ENCODE assay signal across 1 cellular context in genomic region chr11:129999407-129999806, GRCh38.
TF ChIP-seq lines count a peak whose summit lies in the region.

No MANE protein-coding gene starts in this region.

TF ChIP-seq in HepG2, 621 proteins besides CTCF, POLR2A, EP300 and RAD21 (continued from another document and continues in another):
- TF ChIP-seq, protein P1, sequence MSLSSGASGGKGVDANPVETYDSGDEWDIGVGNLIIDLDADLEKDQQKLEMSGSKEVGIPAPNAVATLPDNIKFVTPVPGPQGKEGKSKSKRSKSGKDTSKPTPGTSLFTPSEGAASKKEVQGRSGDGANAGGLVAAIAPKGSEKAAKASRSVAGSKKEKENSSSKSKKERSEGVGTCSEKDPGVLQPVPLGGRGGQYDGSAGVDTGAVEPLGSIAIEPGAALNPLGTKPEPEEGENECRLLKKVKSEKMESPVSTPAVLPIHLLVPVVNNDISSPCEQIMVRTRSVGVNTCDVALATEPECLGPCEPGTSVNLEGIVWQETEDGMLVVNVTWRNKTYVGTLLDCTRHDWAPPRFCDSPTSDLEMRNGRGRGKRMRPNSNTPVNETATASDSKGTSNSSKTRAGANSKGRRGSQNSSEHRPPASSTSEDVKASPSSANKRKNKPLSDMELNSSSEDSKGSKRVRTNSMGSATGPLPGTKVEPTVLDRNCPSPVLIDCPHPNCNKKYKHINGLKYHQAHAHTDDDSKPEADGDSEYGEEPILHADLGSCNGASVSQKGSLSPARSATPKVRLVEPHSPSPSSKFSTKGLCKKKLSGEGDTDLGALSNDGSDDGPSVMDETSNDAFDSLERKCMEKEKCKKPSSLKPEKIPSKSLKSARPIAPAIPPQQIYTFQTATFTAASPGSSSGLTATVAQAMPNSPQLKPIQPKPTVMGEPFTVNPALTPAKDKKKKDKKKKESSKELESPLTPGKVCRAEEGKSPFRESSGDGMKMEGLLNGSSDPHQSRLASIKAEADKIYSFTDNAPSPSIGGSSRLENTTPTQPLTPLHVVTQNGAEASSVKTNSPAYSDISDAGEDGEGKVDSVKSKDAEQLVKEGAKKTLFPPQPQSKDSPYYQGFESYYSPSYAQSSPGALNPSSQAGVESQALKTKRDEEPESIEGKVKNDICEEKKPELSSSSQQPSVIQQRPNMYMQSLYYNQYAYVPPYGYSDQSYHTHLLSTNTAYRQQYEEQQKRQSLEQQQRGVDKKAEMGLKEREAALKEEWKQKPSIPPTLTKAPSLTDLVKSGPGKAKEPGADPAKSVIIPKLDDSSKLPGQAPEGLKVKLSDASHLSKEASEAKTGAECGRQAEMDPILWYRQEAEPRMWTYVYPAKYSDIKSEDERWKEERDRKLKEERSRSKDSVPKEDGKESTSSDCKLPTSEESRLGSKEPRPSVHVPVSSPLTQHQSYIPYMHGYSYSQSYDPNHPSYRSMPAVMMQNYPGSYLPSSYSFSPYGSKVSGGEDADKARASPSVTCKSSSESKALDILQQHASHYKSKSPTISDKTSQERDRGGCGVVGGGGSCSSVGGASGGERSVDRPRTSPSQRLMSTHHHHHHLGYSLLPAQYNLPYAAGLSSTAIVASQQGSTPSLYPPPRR (CRISPR knock-in tag; IDR thresholded peaks at IDR 0.05; ENCODE audit: borderline replicate concordance): peak; percentile 76
- TF ChIP-seq KDM5A (IDR thresholded peaks at IDR 0.05; ENCODE audit: borderline replicate concordance, low read length) (no peak), ZNF569 (CRISPR knock-in tag; IDR thresholded peaks at IDR 0.05; ENCODE audit: borderline replicate concordance) (no peak), ZNF772 (CRISPR knock-in tag; IDR thresholded peaks at IDR 0.05) (0 out of 2 replicates have a peak, but pooled peaks have one; percentile 17), GABPA (IDR thresholded peaks at IDR 0.05; ENCODE audit: low read depth, low read length) (no peak), GABPA (CRISPR knock-in tag; IDR thresholded peaks at IDR 0.05; ENCODE audit: low read depth) (peak; percentile 43; the same call in 1 of the 2 replicates), JUND (CRISPR knock-in tag; IDR thresholded peaks at IDR 0.05) (no peak), YEATS4 (CRISPR knock-in tag; IDR thresholded peaks at IDR 0.05; ENCODE audit: borderline replicate concordance) (no peak; the same call in 1 of the 2 replicates), KLF6 (CRISPR knock-in tag; IDR thresholded peaks at IDR 0.05) (no peak; the same call in 1 of the 2 replicates), CREB3 (CRISPR knock-in tag; IDR thresholded peaks at IDR 0.05) (no peak), SUZ12 (IDR thresholded peaks at IDR 0.05; ENCODE audit: low read depth, low read length) (no peak), ZNF44 (CRISPR knock-in tag; IDR thresholded peaks at IDR 0.05) (no peak), JUN (CRISPR knock-in tag; IDR thresholded peaks at IDR 0.05) (no peak), KIAA2018 (CRISPR knock-in tag; IDR thresholded peaks at IDR 0.05; ENCODE audit: borderline replicate concordance) (no peak), ZNF331 (CRISPR knock-in tag; IDR thresholded peaks at IDR 0.05) (peak; percentile 56; the same call in 1 of the 2 replicates), ZNF549 (CRISPR knock-in tag; IDR thresholded peaks at IDR 0.05) (no peak), ZFP36L2 (CRISPR knock-in tag; IDR thresholded peaks at IDR 0.05) (no peak), ATM (IDR thresholded peaks at IDR 0.05; ENCODE audit: borderline replicate concordance) (no peak), GABPB1 (CRISPR knock-in tag; IDR thresholded peaks at IDR 0.05) (no peak), KLF15 (CRISPR knock-in tag; IDR thresholded peaks at IDR 0.05; ENCODE audit: borderline replicate concordance) (no peak), NFIB (CRISPR knock-in tag; IDR thresholded peaks at IDR 0.05; ENCODE audit: borderline replicate concordance) (no peak), KMT2B (CRISPR knock-in tag; IDR thresholded peaks at IDR 0.05) (peak; percentile 33; the same call in 1 of the 2 replicates), ZSCAN25 (CRISPR knock-in tag; IDR thresholded peaks at IDR 0.05) (no peak), PTBP1 (IDR thresholded peaks at IDR 0.05; ENCODE audit: low read depth, low read length, poor library complexity, severe bottlenecking) (no peak), TCF7 (IDR thresholded peaks at IDR 0.05; ENCODE audit: low read depth) (no peak), GZF1 (CRISPR knock-in tag; IDR thresholded peaks at IDR 0.05) (no peak), ZNF414 (CRISPR knock-in tag; IDR thresholded peaks at IDR 0.05) (no peak), EEA1 (CRISPR knock-in tag; IDR thresholded peaks at IDR 0.05; ENCODE audit: borderline replicate concordance) (no peak)
- TF ChIP-seq, protein P2, sequence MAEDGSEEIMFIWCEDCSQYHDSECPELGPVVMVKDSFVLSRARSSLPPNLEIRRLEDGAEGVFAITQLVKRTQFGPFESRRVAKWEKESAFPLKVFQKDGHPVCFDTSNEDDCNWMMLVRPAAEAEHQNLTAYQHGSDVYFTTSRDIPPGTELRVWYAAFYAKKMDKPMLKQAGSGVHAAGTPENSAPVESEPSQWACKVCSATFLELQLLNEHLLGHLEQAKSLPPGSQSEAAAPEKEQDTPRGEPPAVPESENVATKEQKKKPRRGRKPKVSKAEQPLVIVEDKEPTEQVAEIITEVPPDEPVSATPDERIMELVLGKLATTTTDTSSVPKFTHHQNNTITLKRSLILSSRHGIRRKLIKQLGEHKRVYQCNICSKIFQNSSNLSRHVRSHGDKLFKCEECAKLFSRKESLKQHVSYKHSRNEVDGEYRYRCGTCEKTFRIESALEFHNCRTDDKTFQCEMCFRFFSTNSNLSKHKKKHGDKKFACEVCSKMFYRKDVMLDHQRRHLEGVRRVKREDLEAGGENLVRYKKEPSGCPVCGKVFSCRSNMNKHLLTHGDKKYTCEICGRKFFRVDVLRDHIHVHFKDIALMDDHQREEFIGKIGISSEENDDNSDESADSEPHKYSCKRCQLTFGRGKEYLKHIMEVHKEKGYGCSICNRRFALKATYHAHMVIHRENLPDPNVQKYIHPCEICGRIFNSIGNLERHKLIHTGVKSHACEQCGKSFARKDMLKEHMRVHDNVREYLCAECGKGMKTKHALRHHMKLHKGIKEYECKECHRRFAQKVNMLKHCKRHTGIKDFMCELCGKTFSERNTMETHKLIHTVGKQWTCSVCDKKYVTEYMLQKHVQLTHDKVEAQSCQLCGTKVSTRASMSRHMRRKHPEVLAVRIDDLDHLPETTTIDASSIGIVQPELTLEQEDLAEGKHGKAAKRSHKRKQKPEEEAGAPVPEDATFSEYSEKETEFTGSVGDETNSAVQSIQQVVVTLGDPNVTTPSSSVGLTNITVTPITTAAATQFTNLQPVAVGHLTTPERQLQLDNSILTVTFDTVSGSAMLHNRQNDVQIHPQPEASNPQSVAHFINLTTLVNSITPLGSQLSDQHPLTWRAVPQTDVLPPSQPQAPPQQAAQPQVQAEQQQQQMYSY (CRISPR knock-in tag; IDR thresholded peaks at IDR 0.05): no peak
- TF ChIP-seq, protein P3, sequence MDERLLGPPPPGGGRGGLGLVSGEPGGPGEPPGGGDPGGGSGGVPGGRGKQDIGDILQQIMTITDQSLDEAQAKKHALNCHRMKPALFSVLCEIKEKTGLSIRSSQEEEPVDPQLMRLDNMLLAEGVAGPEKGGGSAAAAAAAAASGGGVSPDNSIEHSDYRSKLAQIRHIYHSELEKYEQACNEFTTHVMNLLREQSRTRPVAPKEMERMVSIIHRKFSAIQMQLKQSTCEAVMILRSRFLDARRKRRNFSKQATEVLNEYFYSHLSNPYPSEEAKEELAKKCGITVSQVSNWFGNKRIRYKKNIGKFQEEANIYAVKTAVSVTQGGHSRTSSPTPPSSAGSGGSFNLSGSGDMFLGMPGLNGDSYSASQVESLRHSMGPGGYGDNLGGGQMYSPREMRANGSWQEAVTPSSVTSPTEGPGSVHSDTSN (CRISPR knock-in tag; IDR thresholded peaks at IDR 0.05): no peak
- TF ChIP-seq, protein P4, sequence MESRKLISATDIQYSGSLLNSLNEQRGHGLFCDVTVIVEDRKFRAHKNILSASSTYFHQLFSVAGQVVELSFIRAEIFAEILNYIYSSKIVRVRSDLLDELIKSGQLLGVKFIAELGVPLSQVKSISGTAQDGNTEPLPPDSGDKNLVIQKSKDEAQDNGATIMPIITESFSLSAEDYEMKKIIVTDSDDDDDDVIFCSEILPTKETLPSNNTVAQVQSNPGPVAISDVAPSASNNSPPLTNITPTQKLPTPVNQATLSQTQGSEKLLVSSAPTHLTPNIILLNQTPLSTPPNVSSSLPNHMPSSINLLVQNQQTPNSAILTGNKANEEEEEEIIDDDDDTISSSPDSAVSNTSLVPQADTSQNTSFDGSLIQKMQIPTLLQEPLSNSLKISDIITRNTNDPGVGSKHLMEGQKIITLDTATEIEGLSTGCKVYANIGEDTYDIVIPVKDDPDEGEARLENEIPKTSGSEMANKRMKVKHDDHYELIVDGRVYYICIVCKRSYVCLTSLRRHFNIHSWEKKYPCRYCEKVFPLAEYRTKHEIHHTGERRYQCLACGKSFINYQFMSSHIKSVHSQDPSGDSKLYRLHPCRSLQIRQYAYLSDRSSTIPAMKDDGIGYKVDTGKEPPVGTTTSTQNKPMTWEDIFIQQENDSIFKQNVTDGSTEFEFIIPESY (CRISPR knock-in tag; IDR thresholded peaks at IDR 0.05): no peak
- TF ChIP-seq, protein P5, sequence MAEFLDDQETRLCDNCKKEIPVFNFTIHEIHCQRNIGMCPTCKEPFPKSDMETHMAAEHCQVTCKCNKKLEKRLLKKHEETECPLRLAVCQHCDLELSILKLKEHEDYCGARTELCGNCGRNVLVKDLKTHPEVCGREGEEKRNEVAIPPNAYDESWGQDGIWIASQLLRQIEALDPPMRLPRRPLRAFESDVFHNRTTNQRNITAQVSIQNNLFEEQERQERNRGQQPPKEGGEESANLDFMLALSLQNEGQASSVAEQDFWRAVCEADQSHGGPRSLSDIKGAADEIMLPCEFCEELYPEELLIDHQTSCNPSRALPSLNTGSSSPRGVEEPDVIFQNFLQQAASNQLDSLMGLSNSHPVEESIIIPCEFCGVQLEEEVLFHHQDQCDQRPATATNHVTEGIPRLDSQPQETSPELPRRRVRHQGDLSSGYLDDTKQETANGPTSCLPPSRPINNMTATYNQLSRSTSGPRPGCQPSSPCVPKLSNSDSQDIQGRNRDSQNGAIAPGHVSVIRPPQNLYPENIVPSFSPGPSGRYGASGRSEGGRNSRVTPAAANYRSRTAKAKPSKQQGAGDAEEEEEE (CRISPR knock-in tag; IDR thresholded peaks at IDR 0.05; ENCODE audit: borderline replicate concordance): no peak
